Comparison of ENCODE assay signal across 24 cellular contexts in genomic region chr5:14851999-14852526, GRCh38. TPM values are rescaled to one million over a fixed set of nuclear protein-coding genes. Genes with fewer than 3 reads are reported as not detected.
DNase-seq lines count a peak whose midpoint lies in the region; ATAC-seq and TF ChIP-seq lines count a peak whose summit lies in the region.
"Had no signal": no experiment of that assay in that cellular context is flagged by ENCODE, and none has a peak within 500 bp of the region (broad histone marks: within the 10 kb centered on the region; RNA-seq: fewer than 3 reads in every experiment).

No MANE protein-coding gene starts in this region.

- peaks cover 37% of the 10 kb centered on the region for H3K36me3 ChIP-seq in CD4-positive, CD25-positive, alpha-beta regulatory T cell (ENCODE audit: control insufficient read depth, insufficient read depth, low read length)
- peaks cover 12% of the 10 kb centered on the region; the same call in 1 of the 2 replicates for H3K36me3 ChIP-seq in DOHH2 (ENCODE audit: control insufficient read depth, low read length)
- no peaks in the 10 kb centered on the region for H3K36me3 ChIP-seq in psoas muscle (ENCODE audit: insufficient read depth in 1 of 2, low read depth in 1 of 2)
- no peaks in the 10 kb centered on the region for H3K36me3 ChIP-seq in neuronal stem cell (replicated peaks in 1 of 2; ENCODE audit: control insufficient read depth in 2 of 2, insufficient read depth in 2 of 2, low read length in 2 of 2)

- no peak overlapping the region for H3K4me3 Mint-ChIP-seq in CD4-positive, CD25-positive, alpha-beta regulatory T cell
- H3K4me3 Mint-ChIP-seq in mesothelial cell of epicardium: no peak overlapping the region
- no peak overlapping the region for H3K4me3 Mint-ChIP-seq in stimulated activated naive CD8-positive, alpha-beta T cell treated with anti-CD3 and anti-CD28 coated beads, Interleukin-15, amount 100 ng/mL, for 72 hours
- H3K4me3 Mint-ChIP-seq: CD8-positive, alpha-beta memory T cell; HFFc6 had no signal

- H2BK12ac ChIP-seq in neuronal stem cell (ENCODE audit: low read length): no peak overlapping the region

- H4K20me1 ChIP-seq in DOHH2 (ENCODE audit: control insufficient read depth, insufficient read depth, low read depth, low read length): peaks cover 21% of the 10 kb centered on the region

- H3K9ac ChIP-seq in neuronal stem cell (ENCODE audit: low read depth, low read length, poor library complexity): no peak overlapping the region
- H3K9ac ChIP-seq: BLaER1, KMS-11, SK-N-SH had no signal

- no peaks in the 10 kb centered on the region for H3K27me3 ChIP-seq in CD4-positive, CD25-positive, alpha-beta regulatory T cell (ENCODE audit: control insufficient read depth, insufficient read depth, low read length)
- H3K27me3 ChIP-seq in DOHH2 (ENCODE audit: control insufficient read depth, low read length) (no peaks in the 10 kb centered on the region), psoas muscle (ENCODE audit: insufficient read depth in 3 of 3, low read length in 2 of 3) (no peaks in the 10 kb centered on the region), neuronal stem cell (ENCODE audit: control insufficient read depth in 3 of 3, insufficient read depth in 3 of 3, low read depth in 1 of 3, low read length in 3 of 3) (no peaks in the 10 kb centered on the region)
- H3K27me3 ChIP-seq: BLaER1 had no signal

- no peaks in the 10 kb centered on the region for H3K9me2 ChIP-seq in DOHH2 (replicated peaks; ENCODE audit: control insufficient read depth, low read length)
- H3K9me2 ChIP-seq: SK-N-SH had no signal

- H2AFZ ChIP-seq in neuronal stem cell (ENCODE audit: low read length): no peak overlapping the region

- TF ChIP-seq CTCF in DOHH2 (IDR thresholded peaks at IDR 0.05; ENCODE audit: low read depth, low read length, poor library complexity, severe bottlenecking): no peak
- no peak for TF ChIP-seq CTCF in psoas muscle (IDR thresholded peaks at IDR 0.05)
- no peak for TF ChIP-seq CTCF in mesothelial cell of epicardium (IDR thresholded peaks at IDR 0.05; ENCODE audit: unreplicated experiment)

- no peak overlapping the region for H2AK5ac ChIP-seq in neuronal stem cell (ENCODE audit: low read depth, low read length)

- no peaks in the 10 kb centered on the region for H3K9me3 Mint-ChIP-seq in CD4-positive, CD25-positive, alpha-beta regulatory T cell
- no peaks in the 10 kb centered on the region for H3K9me3 Mint-ChIP-seq in mesothelial cell of epicardium
- no peaks in the 10 kb centered on the region for H3K9me3 Mint-ChIP-seq in stimulated activated naive CD8-positive, alpha-beta T cell treated with anti-CD3 and anti-CD28 coated beads, Interleukin-15, amount 100 ng/mL, for 72 hours
- H3K9me3 Mint-ChIP-seq: CD8-positive, alpha-beta memory T cell; HFFc6 had no signal

- H3K27ac Mint-ChIP-seq in CD4-positive, CD25-positive, alpha-beta regulatory T cell: peak overlapping the region; percentile 40 to 71 (median 42)
- H3K27ac Mint-ChIP-seq in mesothelial cell of epicardium: no peak overlapping the region
- H3K27ac Mint-ChIP-seq in stimulated activated naive CD8-positive, alpha-beta T cell treated with anti-CD3 and anti-CD28 coated beads, Interleukin-15, amount 100 ng/mL, for 72 hours: no peak overlapping the region
- H3K27ac Mint-ChIP-seq: HFFc6 had no signal

- no peak overlapping the region for H3K23ac ChIP-seq in neuronal stem cell (ENCODE audit: low read depth, low read length, poor library complexity)

- H3K4me3 ChIP-seq in CD4-positive, CD25-positive, alpha-beta regulatory T cell (ENCODE audit: low read depth, low read length): no peak overlapping the region
- H3K4me3 ChIP-seq in DOHH2 (ENCODE audit: low read length) (no peak overlapping the region), psoas muscle (no peak overlapping the region), neuronal stem cell (ENCODE audit: low read length in 2 of 2) (no peak overlapping the region)
- H3K4me3 ChIP-seq: BLaER1 had no signal

- peaks cover 92% of the 10 kb centered on the region for H3K79me2 ChIP-seq in DOHH2 (ENCODE audit: control insufficient read depth, low read length)

- no peak overlapping the region for H2BK120ac ChIP-seq in neuronal stem cell (ENCODE audit: low read depth, low read length)

- H3K18ac ChIP-seq in neuronal stem cell (ENCODE audit: low read length): no peak overlapping the region

- ATAC-seq in CD4-positive, CD25-positive, alpha-beta regulatory T cell (ENCODE audit: low read depth in 2 of 2): no peak
- ATAC-seq in psoas muscle: peak in 3 of 4 donors; percentile 62 to 81 (median 77)
- ATAC-seq in stimulated activated naive CD8-positive, alpha-beta T cell treated with anti-CD3 and anti-CD28 coated beads, Interleukin-15, amount 100 ng/mL, for 72 hours: no peak

- no peaks in the 10 kb centered on the region for H3K27me3 Mint-ChIP-seq in CD4-positive, CD25-positive, alpha-beta regulatory T cell
- no peaks in the 10 kb centered on the region for H3K27me3 Mint-ChIP-seq in mesothelial cell of epicardium (ENCODE audit: low read depth)
- no peaks in the 10 kb centered on the region for H3K27me3 Mint-ChIP-seq in stimulated activated naive CD8-positive, alpha-beta T cell treated with anti-CD3 and anti-CD28 coated beads, Interleukin-15, amount 100 ng/mL, for 72 hours

- H4K8ac ChIP-seq in neuronal stem cell (ENCODE audit: low read depth, low read length): no peak overlapping the region

- H3K9me3 ChIP-seq in CD4-positive, CD25-positive, alpha-beta regulatory T cell (ENCODE audit: control insufficient read depth in 2 of 2, low read length in 2 of 2): no peaks in the 10 kb centered on the region
- no peaks in the 10 kb centered on the region for H3K9me3 ChIP-seq in DOHH2 (ENCODE audit: control insufficient read depth, insufficient read depth, low read length)
- H3K9me3 ChIP-seq in psoas muscle: no peaks in the 10 kb centered on the region
- no peaks in the 10 kb centered on the region for H3K9me3 ChIP-seq in neuronal stem cell (replicated peaks in 1 of 2; ENCODE audit: control insufficient read depth in 2 of 2, insufficient read depth in 1 of 2, low read depth in 1 of 2, low read length in 2 of 2)
- H3K9me3 ChIP-seq: BLaER1, SK-N-SH had no signal

- intact Hi-C loops in psoas muscle (cut with DNase I): no loop called here

- no peak overlapping the region for H2BK15ac ChIP-seq in neuronal stem cell (ENCODE audit: low read length)

- H3K27ac ChIP-seq in CD4-positive, CD25-positive, alpha-beta regulatory T cell (ENCODE audit: insufficient read depth, low read length, poor library complexity, severe bottlenecking): no peak overlapping the region
- H3K27ac ChIP-seq in DOHH2 (ENCODE audit: low read depth, low read length) (no peak overlapping the region), psoas muscle (peak overlapping the region; percentile 25), neuronal stem cell (replicated peaks; ENCODE audit: low read length) (no peak overlapping the region)
- H3K27ac ChIP-seq: BLaER1, KMS-11, RWPE1 had no signal

- peaks cover 9% of the 10 kb centered on the region for H3K4me1 ChIP-seq in CD4-positive, CD25-positive, alpha-beta regulatory T cell (ENCODE audit: control insufficient read depth, insufficient read depth, low read length, poor library complexity, severe bottlenecking)
- H3K4me1 ChIP-seq in DOHH2 (ENCODE audit: control insufficient read depth, low read length) (peaks cover 20% of the 10 kb centered on the region), psoas muscle (peaks cover 39% of the 10 kb centered on the region), neuronal stem cell (ENCODE audit: control insufficient read depth in 2 of 2, insufficient read depth in 1 of 2, low read depth in 1 of 2, low read length in 2 of 2) (peaks cover 0 to 8% of the 10 kb centered on the region in 2 donors)

- no peak overlapping the region for H4K91ac ChIP-seq in neuronal stem cell (ENCODE audit: low read depth, low read length, poor library complexity)

- H3K4ac ChIP-seq in neuronal stem cell (ENCODE audit: low read length): no peak overlapping the region

- H3K4me2 ChIP-seq in DOHH2 (ENCODE audit: low read length) (peak overlapping the region; percentile 10), neuronal stem cell (ENCODE audit: insufficient read depth, low read length, poor library complexity, severe bottlenecking) (no peak overlapping the region)
- H3K4me2 ChIP-seq: BLaER1, KMS-11, SK-N-SH had no signal

- H3F3A ChIP-seq in DOHH2 (ENCODE audit: control insufficient read depth, insufficient read depth): no peaks in the 10 kb centered on the region

- H3K4me1 Mint-ChIP-seq in CD4-positive, CD25-positive, alpha-beta regulatory T cell: peaks cover 40 to 78% (median 62%) of the 10 kb centered on the region in 4 donors
- H3K4me1 Mint-ChIP-seq in mesothelial cell of epicardium: peaks cover 23% of the 10 kb centered on the region
- H3K4me1 Mint-ChIP-seq in stimulated activated naive CD8-positive, alpha-beta T cell treated with anti-CD3 and anti-CD28 coated beads, Interleukin-15, amount 100 ng/mL, for 72 hours: peaks cover 14% of the 10 kb centered on the region

- no peak overlapping the region for H3K14ac ChIP-seq in neuronal stem cell (ENCODE audit: low read length)

- peaks cover 33% of the 10 kb centered on the region for H3K36me3 Mint-ChIP-seq in CD4-positive, CD25-positive, alpha-beta regulatory T cell
- peaks cover 2% of the 10 kb centered on the region for H3K36me3 Mint-ChIP-seq in mesothelial cell of epicardium

- no peaks in the 10 kb centered on the region for H3K79me1 ChIP-seq in neuronal stem cell (ENCODE audit: low read depth, low read length)

- no peak overlapping the region for H2BK5ac ChIP-seq in neuronal stem cell (ENCODE audit: low read length)

- no peak for DNase-seq in CD4-positive, CD25-positive, alpha-beta regulatory T cell
- DNase-seq in NCI-H2171 (lab: John Stamatoyannopoulos, UW) (peak; percentile 27), psoas muscle (no peak), mesothelial cell of epicardium (ENCODE audit: low spot score in 2 of 2, unreplicated experiment in 2 of 2) (no peak), neuronal stem cell (ENCODE audit: low spot score) (no peak)
- no peak for DNase-seq in stimulated activated naive CD8-positive, alpha-beta T cell treated with anti-CD3 and anti-CD28 coated beads, Interleukin-15, amount 100 ng/mL, for 72 hours
- DNase-seq: Calu3; CD8-positive, alpha-beta memory T cell; EL; GF-D8; H7; HFFc6; IMR-90; NCI-H1105; NCI-H146; NCI-H2029; NCI-H446; NCI-H526; SHP77 treated with DMSO at 0.1 percent for 48 hours; SK-N-SH had no signal

RNA-seq across cellular contexts. Expression of gene ANKH, which starts 19.5 kb away (rescaled TPM):
- 177 TPM for total RNA-seq in CD4-positive, CD25-positive, alpha-beta regulatory T cell
- 10 to 100 TPM; 56.6 to 63.5 (median 63.0) TPM for polyA plus RNA-seq in CD4-positive, CD25-positive, alpha-beta regulatory T cell
- total RNA-seq in psoas muscle (10 to 100 TPM; 63.0 to 92.8 (median 76.8) TPM), mesothelial cell of epicardium (39.1 to 39.7 TPM (median 39.4 TPM) in 3 replicates)
- 10 to 100 TPM; 24.0 to 60.6 (median 37.8) TPM for polyA plus RNA-seq in psoas muscle
- polyA plus RNA-seq in neuronal stem cell (2013, experiment 1 of 2): 0.56 TPM
- polyA plus RNA-seq in neuronal stem cell (2013, experiment 2 of 2): 0.66 TPM

Comparison
In these comparisons a context has a peak if more than half of its experiments do, and no peak if none do; other contexts are left out.
1. ATAC-seq: peak in psoas muscle (3 of 4); none in CD4-positive, CD25-positive, alpha-beta regulatory T cell (0 of 2) and stimulated activated naive CD8-positive, alpha-beta T cell treated with anti-CD3 and anti-CD28 coated beads, Interleukin-15, amount 100 ng/mL, for 72 hours (single experiment).
2. H3K27ac Mint-ChIP-seq: peak in CD4-positive, CD25-positive, alpha-beta regulatory T cell (3 of 3); none in mesothelial cell of epicardium (single experiment) and stimulated activated naive CD8-positive, alpha-beta T cell treated with anti-CD3 and anti-CD28 coated beads, Interleukin-15, amount 100 ng/mL, for 72 hours (0 of 2).